1 cellular context compared by ENCODE assay signal in the genomic region with DNA sequence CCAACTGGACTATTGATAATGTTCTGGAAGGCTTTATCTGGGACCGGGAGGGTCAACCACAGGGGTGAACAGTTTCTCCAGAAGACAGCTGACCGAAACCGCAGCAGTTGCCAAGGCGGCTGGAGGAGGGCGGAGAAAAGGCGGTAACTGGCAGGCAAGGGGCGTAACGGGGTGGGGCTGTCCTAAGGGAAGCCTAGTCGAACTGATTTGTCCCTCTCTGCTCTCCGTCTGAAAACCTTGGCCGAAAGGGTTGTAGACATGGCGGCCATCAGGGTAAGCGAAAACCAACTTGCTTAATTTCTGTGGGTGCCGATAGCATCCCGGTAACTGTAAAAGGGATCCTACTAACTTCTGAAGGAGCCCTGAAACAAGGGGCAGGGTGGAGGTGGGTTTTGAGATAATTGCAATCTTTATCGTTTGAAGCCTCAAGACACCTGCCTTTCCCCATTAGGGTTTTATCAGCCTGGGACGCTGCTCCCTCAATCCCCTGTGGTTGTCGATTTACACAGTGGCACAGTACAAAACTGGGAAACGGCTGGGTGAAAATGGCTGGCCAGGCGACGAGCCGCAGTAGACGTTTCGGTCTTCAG.
TF ChIP-seq lines count a peak whose summit lies in the region.

A gene with protein sequence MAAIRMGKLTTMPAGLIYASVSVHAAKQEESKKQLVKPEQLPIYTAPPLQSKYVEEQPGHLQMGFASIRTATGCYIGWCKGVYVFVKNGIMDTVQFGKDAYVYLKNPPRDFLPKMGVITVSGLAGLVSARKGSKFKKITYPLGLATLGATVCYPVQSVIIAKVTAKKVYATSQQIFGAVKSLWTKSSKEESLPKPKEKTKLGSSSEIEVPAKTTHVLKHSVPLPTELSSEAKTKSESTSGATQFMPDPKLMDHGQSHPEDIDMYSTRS (plus strand): TSS at position 223 of the 590 bp plus-strand sequence. CDS start 36 bp downstream, at position 259.

TF ChIP-seq in HepG2, 621 proteins besides CTCF, POLR2A, EP300 and RAD21 (continued from another document and continues in another):
- TF ChIP-seq, protein P1, sequence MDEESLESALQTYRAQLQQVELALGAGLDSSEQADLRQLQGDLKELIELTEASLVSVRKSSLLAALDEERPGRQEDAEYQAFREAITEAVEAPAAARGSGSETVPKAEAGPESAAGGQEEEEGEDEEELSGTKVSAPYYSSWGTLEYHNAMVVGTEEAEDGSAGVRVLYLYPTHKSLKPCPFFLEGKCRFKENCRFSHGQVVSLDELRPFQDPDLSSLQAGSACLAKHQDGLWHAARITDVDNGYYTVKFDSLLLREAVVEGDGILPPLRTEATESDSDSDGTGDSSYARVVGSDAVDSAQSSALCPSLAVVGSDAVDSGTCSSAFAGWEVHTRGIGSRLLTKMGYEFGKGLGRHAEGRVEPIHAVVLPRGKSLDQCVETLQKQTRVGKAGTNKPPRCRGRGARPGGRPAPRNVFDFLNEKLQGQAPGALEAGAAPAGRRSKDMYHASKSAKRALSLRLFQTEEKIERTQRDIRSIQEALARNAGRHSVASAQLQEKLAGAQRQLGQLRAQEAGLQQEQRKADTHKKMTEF (CRISPR knock-in tag; IDR thresholded peaks at IDR 0.05), result peak; percentile 37; the same call in 1 of the 2 replicates
- TF ChIP-seq, protein P2, sequence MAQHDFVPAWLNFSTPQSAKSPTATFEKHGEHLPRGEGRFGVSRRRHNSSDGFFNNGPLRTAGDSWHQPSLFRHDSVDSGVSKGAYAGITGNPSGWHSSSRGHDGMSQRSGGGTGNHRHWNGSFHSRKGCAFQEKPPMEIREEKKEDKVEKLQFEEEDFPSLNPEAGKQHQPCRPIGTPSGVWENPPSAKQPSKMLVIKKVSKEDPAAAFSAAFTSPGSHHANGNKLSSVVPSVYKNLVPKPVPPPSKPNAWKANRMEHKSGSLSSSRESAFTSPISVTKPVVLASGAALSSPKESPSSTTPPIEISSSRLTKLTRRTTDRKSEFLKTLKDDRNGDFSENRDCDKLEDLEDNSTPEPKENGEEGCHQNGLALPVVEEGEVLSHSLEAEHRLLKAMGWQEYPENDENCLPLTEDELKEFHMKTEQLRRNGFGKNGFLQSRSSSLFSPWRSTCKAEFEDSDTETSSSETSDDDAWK (CRISPR knock-in tag; IDR thresholded peaks at IDR 0.05), result no peak
- TF ChIP-seq, protein P3, sequence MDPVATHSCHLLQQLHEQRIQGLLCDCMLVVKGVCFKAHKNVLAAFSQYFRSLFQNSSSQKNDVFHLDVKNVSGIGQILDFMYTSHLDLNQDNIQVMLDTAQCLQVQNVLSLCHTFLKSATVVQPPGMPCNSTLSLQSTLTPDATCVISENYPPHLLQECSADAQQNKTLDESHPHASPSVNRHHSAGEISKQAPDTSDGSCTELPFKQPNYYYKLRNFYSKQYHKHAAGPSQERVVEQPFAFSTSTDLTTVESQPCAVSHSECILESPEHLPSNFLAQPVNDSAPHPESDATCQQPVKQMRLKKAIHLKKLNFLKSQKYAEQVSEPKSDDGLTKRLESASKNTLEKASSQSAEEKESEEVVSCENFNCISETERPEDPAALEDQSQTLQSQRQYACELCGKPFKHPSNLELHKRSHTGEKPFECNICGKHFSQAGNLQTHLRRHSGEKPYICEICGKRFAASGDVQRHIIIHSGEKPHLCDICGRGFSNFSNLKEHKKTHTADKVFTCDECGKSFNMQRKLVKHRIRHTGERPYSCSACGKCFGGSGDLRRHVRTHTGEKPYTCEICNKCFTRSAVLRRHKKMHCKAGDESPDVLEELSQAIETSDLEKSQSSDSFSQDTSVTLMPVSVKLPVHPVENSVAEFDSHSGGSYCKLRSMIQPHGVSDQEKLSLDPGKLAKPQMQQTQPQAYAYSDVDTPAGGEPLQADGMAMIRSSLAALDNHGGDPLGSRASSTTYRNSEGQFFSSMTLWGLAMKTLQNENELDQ (CRISPR knock-in tag; IDR thresholded peaks at IDR 0.05; ENCODE audit: borderline replicate concordance), result no peak
- TF ChIP-seq ZNF207 (IDR thresholded peaks at IDR 0.05; ENCODE audit: borderline replicate concordance) (no peak), CREB1 (IDR thresholded peaks at IDR 0.05) (no peak), CREB1 (CRISPR knock-in tag; IDR thresholded peaks at IDR 0.05) (no peak), ZNF607 (CRISPR knock-in tag; IDR thresholded peaks at IDR 0.05; ENCODE audit: borderline replicate concordance) (no peak), SRF (IDR thresholded peaks at IDR 0.05; ENCODE audit: low read depth, low read length) (no peak), HMG20A (CRISPR knock-in tag; IDR thresholded peaks at IDR 0.05; ENCODE audit: borderline replicate concordance) (no peak), ZNF260 (CRISPR knock-in tag; IDR thresholded peaks at IDR 0.05; ENCODE audit: borderline replicate concordance, low read depth) (no peak), NCOA2 (CRISPR knock-in tag; IDR thresholded peaks at IDR 0.05) (no peak), ZNF792 (CRISPR knock-in tag; IDR thresholded peaks at IDR 0.05) (no peak), GABPA (IDR thresholded peaks at IDR 0.05; ENCODE audit: low read depth, low read length) (no peak), GABPA (CRISPR knock-in tag; IDR thresholded peaks at IDR 0.05; ENCODE audit: low read depth) (no peak), ZBTB8A (CRISPR knock-in tag; IDR thresholded peaks at IDR 0.05; ENCODE audit: borderline replicate concordance, low read depth) (no peak), STAT5B (CRISPR knock-in tag; IDR thresholded peaks at IDR 0.05) (no peak), U2AF2 (IDR thresholded peaks at IDR 0.05; ENCODE audit: low read depth, low read length) (no peak), SMAD3 (CRISPR knock-in tag; IDR thresholded peaks at IDR 0.05) (no peak), ARNT2 (CRISPR knock-in tag; IDR thresholded peaks at IDR 0.05; ENCODE audit: low read depth) (no peak), NONO (IDR thresholded peaks at IDR 0.05) (no peak), NONO (CRISPR knock-in tag; conservative IDR thresholded peaks at IDR 0.05) (no peak), POLR2AphosphoS2 (IDR thresholded peaks at IDR 0.05; ENCODE audit: low read depth, low read length) (no peak), FOXM1 (CRISPR knock-in tag; IDR thresholded peaks at IDR 0.05) (no peak), SOX5 (CRISPR knock-in tag; IDR thresholded peaks at IDR 0.05; ENCODE audit: borderline replicate concordance) (no peak), SOX6 (IDR thresholded peaks at IDR 0.05) (no peak), SOX6 (CRISPR knock-in tag; IDR thresholded peaks at IDR 0.05) (no peak), KAT2B (IDR thresholded peaks at IDR 0.05; ENCODE audit: borderline replicate concordance, low read depth, low read length) (no peak), JUNB (CRISPR knock-in tag; IDR thresholded peaks at IDR 0.05; ENCODE audit: borderline replicate concordance) (no peak), HES4 (CRISPR knock-in tag; IDR thresholded peaks at IDR 0.05; ENCODE audit: borderline replicate concordance) (no peak), ZNF841 (CRISPR knock-in tag; IDR thresholded peaks at IDR 0.05; ENCODE audit: borderline replicate concordance) (no peak), ZNF788 (CRISPR knock-in tag; IDR thresholded peaks at IDR 0.05; ENCODE audit: borderline replicate concordance) (no peak), ARID2 (CRISPR knock-in tag; IDR thresholded peaks at IDR 0.05; ENCODE audit: borderline replicate concordance) (no peak), ZNF674 (CRISPR knock-in tag; IDR thresholded peaks at IDR 0.05; ENCODE audit: low read depth) (no peak), PHF5A (CRISPR knock-in tag; IDR thresholded peaks at IDR 0.05; ENCODE audit: low read depth, unreplicated experiment) (no peak), ZC3H13 (CRISPR knock-in tag; IDR thresholded peaks at IDR 0.05) (no peak), ZNF564 (CRISPR knock-in tag; IDR thresholded peaks at IDR 0.05) (no peak), PHB2 (IDR thresholded peaks at IDR 0.05; ENCODE audit: partially characterized antibody) (no peak)
- TF ChIP-seq, protein P4, sequence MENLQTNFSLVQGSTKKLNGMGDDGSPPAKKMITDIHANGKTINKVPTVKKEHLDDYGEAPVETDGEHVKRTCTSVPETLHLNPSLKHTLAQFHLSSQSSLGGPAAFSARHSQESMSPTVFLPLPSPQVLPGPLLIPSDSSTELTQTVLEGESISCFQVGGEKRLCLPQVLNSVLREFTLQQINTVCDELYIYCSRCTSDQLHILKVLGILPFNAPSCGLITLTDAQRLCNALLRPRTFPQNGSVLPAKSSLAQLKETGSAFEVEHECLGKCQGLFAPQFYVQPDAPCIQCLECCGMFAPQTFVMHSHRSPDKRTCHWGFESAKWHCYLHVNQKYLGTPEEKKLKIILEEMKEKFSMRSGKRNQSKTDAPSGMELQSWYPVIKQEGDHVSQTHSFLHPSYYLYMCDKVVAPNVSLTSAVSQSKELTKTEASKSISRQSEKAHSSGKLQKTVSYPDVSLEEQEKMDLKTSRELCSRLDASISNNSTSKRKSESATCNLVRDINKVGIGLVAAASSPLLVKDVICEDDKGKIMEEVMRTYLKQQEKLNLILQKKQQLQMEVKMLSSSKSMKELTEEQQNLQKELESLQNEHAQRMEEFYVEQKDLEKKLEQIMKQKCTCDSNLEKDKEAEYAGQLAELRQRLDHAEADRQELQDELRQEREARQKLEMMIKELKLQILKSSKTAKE (CRISPR knock-in tag; IDR thresholded peaks at IDR 0.05; ENCODE audit: borderline replicate concordance), result no peak
- TF ChIP-seq, protein P5, sequence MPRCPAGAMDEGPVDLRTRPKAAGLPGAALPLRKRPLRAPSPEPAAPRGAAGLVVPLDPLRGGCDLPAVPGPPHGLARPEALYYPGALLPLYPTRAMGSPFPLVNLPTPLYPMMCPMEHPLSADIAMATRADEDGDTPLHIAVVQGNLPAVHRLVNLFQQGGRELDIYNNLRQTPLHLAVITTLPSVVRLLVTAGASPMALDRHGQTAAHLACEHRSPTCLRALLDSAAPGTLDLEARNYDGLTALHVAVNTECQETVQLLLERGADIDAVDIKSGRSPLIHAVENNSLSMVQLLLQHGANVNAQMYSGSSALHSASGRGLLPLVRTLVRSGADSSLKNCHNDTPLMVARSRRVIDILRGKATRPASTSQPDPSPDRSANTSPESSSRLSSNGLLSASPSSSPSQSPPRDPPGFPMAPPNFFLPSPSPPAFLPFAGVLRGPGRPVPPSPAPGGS (CRISPR knock-in tag; IDR thresholded peaks at IDR 0.05), result no peak
- TF ChIP-seq, protein P6, sequence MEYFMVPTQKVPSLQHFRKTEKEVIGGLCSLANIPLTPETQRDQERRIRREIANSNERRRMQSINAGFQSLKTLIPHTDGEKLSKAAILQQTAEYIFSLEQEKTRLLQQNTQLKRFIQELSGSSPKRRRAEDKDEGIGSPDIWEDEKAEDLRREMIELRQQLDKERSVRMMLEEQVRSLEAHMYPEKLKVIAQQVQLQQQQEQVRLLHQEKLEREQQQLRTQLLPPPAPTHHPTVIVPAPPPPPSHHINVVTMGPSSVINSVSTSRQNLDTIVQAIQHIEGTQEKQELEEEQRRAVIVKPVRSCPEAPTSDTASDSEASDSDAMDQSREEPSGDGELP (IDR thresholded peaks at IDR 0.05; ENCODE audit: borderline replicate concordance, low read depth), result peak; percentile 85; the same call in 1 of the 2 replicates
- TF ChIP-seq, protein P7, sequence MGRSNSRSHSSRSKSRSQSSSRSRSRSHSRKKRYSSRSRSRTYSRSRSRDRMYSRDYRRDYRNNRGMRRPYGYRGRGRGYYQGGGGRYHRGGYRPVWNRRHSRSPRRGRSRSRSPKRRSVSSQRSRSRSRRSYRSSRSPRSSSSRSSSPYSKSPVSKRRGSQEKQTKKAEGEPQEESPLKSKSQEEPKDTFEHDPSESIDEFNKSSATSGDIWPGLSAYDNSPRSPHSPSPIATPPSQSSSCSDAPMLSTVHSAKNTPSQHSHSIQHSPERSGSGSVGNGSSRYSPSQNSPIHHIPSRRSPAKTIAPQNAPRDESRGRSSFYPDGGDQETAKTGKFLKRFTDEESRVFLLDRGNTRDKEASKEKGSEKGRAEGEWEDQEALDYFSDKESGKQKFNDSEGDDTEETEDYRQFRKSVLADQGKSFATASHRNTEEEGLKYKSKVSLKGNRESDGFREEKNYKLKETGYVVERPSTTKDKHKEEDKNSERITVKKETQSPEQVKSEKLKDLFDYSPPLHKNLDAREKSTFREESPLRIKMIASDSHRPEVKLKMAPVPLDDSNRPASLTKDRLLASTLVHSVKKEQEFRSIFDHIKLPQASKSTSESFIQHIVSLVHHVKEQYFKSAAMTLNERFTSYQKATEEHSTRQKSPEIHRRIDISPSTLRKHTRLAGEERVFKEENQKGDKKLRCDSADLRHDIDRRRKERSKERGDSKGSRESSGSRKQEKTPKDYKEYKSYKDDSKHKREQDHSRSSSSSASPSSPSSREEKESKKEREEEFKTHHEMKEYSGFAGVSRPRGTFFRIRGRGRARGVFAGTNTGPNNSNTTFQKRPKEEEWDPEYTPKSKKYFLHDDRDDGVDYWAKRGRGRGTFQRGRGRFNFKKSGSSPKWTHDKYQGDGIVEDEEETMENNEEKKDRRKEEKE (IDR thresholded peaks at IDR 0.05), result no peak
- TF ChIP-seq, protein P8, sequence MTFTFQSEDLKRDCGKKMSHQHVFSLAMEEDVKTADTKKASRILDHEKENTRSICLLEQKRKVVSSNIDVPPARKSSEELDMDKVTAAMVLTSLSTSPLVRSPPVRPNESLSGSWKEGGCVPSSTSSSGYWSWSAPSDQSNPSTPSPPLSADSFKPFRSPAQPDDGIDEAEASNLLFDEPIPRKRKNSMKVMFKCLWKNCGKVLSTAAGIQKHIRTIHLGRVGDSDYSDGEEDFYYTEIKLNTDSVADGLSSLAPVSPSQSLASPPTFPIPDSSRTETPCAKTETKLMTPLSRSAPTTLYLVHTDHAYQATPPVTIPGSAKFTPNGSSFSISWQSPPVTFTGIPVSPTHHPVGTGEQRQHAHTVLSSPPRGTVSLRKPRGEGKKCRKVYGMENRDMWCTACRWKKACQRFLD (CRISPR knock-in tag; IDR thresholded peaks at IDR 0.05; ENCODE audit: borderline replicate concordance), result no peak
- TF ChIP-seq, protein P9, sequence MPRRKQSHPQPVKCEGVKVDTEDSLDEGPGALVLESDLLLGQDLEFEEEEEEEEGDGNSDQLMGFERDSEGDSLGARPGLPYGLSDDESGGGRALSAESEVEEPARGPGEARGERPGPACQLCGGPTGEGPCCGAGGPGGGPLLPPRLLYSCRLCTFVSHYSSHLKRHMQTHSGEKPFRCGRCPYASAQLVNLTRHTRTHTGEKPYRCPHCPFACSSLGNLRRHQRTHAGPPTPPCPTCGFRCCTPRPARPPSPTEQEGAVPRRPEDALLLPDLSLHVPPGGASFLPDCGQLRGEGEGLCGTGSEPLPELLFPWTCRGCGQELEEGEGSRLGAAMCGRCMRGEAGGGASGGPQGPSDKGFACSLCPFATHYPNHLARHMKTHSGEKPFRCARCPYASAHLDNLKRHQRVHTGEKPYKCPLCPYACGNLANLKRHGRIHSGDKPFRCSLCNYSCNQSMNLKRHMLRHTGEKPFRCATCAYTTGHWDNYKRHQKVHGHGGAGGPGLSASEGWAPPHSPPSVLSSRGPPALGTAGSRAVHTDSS (CRISPR knock-in tag; conservative IDR thresholded peaks at IDR 0.05), result no peak
- TF ChIP-seq, protein P10, sequence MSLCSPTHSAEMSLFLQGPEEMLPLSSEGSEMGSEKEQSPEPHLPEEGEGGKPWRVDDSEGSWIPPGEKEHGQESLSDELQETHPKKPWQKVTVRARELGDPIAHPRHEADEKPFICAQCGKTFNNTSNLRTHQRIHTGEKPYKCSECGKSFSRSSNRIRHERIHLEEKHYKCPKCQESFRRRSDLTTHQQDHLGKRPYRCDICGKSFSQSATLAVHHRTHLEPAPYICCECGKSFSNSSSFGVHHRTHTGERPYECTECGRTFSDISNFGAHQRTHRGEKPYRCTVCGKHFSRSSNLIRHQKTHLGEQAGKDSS (CRISPR knock-in tag; IDR thresholded peaks at IDR 0.05; ENCODE audit: borderline replicate concordance, low read depth), result no peak
- TF ChIP-seq, protein P11, sequence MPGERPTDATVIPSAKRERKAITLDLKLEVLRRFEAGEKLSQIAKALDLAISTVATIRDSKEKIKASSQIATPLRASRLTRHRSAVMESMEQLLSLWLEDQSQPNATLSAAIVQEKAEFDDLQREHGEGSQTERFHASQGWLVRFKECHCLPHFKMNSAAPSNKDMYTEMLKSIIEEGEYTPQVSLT (CRISPR knock-in tag; IDR thresholded peaks at IDR 0.05; ENCODE audit: borderline replicate concordance, low read depth), result no peak
